ENCODE assay signal across 1 cellular context in genomic region chr10:73743905-73744689, GRCh38.
TF ChIP-seq lines count a peak whose summit lies in the region.

A gene with protein sequence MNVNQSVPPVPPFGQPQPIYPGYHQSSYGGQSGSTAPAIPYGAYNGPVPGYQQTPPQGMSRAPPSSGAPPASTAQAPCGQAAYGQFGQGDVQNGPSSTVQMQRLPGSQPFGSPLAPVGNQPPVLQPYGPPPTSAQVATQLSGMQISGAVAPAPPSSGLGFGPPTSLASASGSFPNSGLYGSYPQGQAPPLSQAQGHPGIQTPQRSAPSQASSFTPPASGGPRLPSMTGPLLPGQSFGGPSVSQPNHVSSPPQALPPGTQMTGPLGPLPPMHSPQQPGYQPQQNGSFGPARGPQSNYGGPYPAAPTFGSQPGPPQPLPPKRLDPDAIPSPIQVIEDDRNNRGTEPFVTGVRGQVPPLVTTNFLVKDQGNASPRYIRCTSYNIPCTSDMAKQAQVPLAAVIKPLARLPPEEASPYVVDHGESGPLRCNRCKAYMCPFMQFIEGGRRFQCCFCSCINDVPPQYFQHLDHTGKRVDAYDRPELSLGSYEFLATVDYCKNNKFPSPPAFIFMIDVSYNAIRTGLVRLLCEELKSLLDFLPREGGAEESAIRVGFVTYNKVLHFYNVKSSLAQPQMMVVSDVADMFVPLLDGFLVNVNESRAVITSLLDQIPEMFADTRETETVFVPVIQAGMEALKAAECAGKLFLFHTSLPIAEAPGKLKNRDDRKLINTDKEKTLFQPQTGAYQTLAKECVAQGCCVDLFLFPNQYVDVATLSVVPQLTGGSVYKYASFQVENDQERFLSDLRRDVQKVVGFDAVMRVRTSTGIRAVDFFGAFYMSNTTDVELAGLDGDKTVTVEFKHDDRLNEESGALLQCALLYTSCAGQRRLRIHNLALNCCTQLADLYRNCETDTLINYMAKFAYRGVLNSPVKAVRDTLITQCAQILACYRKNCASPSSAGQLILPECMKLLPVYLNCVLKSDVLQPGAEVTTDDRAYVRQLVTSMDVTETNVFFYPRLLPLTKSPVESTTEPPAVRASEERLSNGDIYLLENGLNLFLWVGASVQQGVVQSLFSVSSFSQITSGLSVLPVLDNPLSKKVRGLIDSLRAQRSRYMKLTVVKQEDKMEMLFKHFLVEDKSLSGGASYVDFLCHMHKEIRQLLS (plus strand): TSS chr10:73744372. CDS start chr10:73746833, 2,461 bp downstream.

TF ChIP-seq in HepG2, 621 proteins besides CTCF, POLR2A, EP300 and RAD21 (continued from another document and continues in another):
- TF ChIP-seq USF2 (IDR thresholded peaks at IDR 0.05; ENCODE audit: low read depth, low read length) (no peak), USF2 (CRISPR knock-in tag; IDR thresholded peaks at IDR 0.05; ENCODE audit: borderline replicate concordance) (no peak), TMF1 (CRISPR knock-in tag; IDR thresholded peaks at IDR 0.05; ENCODE audit: low read depth) (no peak), CREM (IDR thresholded peaks at IDR 0.05) (peak; percentile 96), CREM (CRISPR knock-in tag; IDR thresholded peaks at IDR 0.05) (no peak), ZNF264 (CRISPR knock-in tag; IDR thresholded peaks at IDR 0.05) (no peak), ZNF768 (CRISPR knock-in tag; IDR thresholded peaks at IDR 0.05) (no peak), ZNF816 (CRISPR knock-in tag; IDR thresholded peaks at IDR 0.05; ENCODE audit: borderline replicate concordance) (peak; percentile 84; the same call in 1 of the 2 replicates), CCDC6 (CRISPR knock-in tag; IDR thresholded peaks at IDR 0.05) (no peak), SP1 (IDR thresholded peaks at IDR 0.05) (no peak), SP1 (CRISPR knock-in tag; IDR thresholded peaks at IDR 0.05) (no peak; the same call in 1 of the 2 replicates), GPN1 (CRISPR knock-in tag; IDR thresholded peaks at IDR 0.05; ENCODE audit: borderline replicate concordance) (no peak), REXO4 (CRISPR knock-in tag; IDR thresholded peaks at IDR 0.05; ENCODE audit: borderline replicate concordance) (no peak), ZNF468 (CRISPR knock-in tag; IDR thresholded peaks at IDR 0.05) (no peak), NR1H2 (CRISPR knock-in tag; IDR thresholded peaks at IDR 0.05; ENCODE audit: borderline replicate concordance, low read depth) (no peak), ZNF749 (CRISPR knock-in tag; IDR thresholded peaks at IDR 0.05; ENCODE audit: borderline replicate concordance) (no peak), PRPF4 (IDR thresholded peaks at IDR 0.05; ENCODE audit: low read depth, low read length, poor library complexity, severe bottlenecking) (no peak), ZNF121 (CRISPR knock-in tag; IDR thresholded peaks at IDR 0.05) (no peak), ZNF577 (CRISPR knock-in tag; IDR thresholded peaks at IDR 0.05; ENCODE audit: borderline replicate concordance, low read depth) (no peak), MEF2D (CRISPR knock-in tag; IDR thresholded peaks at IDR 0.05) (peak; percentile 91), FOXP4 (CRISPR knock-in tag; IDR thresholded peaks at IDR 0.05) (peak; percentile 34; the same call in 1 of the 2 replicates), MXD4 (CRISPR knock-in tag; IDR thresholded peaks at IDR 0.05) (peak; percentile 52), CCAR2 (optimal IDR thresholded peaks at IDR 0.05; ENCODE audit: low read depth, low read length) (peak; percentile 55), PRDM15 (CRISPR knock-in tag; IDR thresholded peaks at IDR 0.05) (peak; percentile 96), ZNF781 (CRISPR knock-in tag; IDR thresholded peaks at IDR 0.05; ENCODE audit: borderline replicate concordance, not compliant biosample characterization) (no peak), TP53 (CRISPR knock-in tag; conservative IDR thresholded peaks at IDR 0.05) (no peak), GATAD2A (CRISPR knock-in tag; IDR thresholded peaks at IDR 0.05) (peak; percentile 37; the same call in 1 of the 2 replicates), PPARG (CRISPR knock-in tag; conservative IDR thresholded peaks at IDR 0.05) (peak; percentile 87), ZNF614 (CRISPR knock-in tag; IDR thresholded peaks at IDR 0.05; ENCODE audit: borderline replicate concordance) (0 out of 2 replicates have a peak, but pooled peaks have one; percentile 31), CBFB (CRISPR knock-in tag; IDR thresholded peaks at IDR 0.05) (no peak), ZNF703 (CRISPR knock-in tag; IDR thresholded peaks at IDR 0.05; ENCODE audit: borderline replicate concordance) (0 out of 2 replicates have a peak, but pooled peaks have one; percentile 33), SP4 (CRISPR knock-in tag; IDR thresholded peaks at IDR 0.05) (peak; percentile 79; the same call in 1 of the 2 replicates), RFXAP (CRISPR knock-in tag; IDR thresholded peaks at IDR 0.05; ENCODE audit: borderline replicate concordance) (no peak), HCFC1 (IDR thresholded peaks at IDR 0.05; ENCODE audit: low read depth, low read length) (peak; percentile 58; the same call in 1 of the 2 replicates), DPF2 (CRISPR knock-in tag; IDR thresholded peaks at IDR 0.05; ENCODE audit: borderline replicate concordance, low read depth) (no peak)
- TF ChIP-seq, protein P1, sequence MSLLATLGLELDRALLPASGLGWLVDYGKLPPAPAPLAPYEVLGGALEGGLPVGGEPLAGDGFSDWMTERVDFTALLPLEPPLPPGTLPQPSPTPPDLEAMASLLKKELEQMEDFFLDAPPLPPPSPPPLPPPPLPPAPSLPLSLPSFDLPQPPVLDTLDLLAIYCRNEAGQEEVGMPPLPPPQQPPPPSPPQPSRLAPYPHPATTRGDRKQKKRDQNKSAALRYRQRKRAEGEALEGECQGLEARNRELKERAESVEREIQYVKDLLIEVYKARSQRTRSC (CRISPR knock-in tag; IDR thresholded peaks at IDR 0.05; ENCODE audit: low read depth): no peak
- TF ChIP-seq, protein P2, sequence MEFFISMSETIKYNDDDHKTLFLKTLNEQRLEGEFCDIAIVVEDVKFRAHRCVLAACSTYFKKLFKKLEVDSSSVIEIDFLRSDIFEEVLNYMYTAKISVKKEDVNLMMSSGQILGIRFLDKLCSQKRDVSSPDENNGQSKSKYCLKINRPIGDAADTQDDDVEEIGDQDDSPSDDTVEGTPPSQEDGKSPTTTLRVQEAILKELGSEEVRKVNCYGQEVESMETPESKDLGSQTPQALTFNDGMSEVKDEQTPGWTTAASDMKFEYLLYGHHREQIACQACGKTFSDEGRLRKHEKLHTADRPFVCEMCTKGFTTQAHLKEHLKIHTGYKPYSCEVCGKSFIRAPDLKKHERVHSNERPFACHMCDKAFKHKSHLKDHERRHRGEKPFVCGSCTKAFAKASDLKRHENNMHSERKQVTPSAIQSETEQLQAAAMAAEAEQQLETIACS (CRISPR knock-in tag; IDR thresholded peaks at IDR 0.05): no peak
- TF ChIP-seq, protein P3, sequence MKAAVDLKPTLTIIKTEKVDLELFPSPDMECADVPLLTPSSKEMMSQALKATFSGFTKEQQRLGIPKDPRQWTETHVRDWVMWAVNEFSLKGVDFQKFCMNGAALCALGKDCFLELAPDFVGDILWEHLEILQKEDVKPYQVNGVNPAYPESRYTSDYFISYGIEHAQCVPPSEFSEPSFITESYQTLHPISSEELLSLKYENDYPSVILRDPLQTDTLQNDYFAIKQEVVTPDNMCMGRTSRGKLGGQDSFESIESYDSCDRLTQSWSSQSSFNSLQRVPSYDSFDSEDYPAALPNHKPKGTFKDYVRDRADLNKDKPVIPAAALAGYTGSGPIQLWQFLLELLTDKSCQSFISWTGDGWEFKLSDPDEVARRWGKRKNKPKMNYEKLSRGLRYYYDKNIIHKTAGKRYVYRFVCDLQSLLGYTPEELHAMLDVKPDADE (CRISPR knock-in tag; IDR thresholded peaks at IDR 0.05): no peak
- TF ChIP-seq, protein P4, sequence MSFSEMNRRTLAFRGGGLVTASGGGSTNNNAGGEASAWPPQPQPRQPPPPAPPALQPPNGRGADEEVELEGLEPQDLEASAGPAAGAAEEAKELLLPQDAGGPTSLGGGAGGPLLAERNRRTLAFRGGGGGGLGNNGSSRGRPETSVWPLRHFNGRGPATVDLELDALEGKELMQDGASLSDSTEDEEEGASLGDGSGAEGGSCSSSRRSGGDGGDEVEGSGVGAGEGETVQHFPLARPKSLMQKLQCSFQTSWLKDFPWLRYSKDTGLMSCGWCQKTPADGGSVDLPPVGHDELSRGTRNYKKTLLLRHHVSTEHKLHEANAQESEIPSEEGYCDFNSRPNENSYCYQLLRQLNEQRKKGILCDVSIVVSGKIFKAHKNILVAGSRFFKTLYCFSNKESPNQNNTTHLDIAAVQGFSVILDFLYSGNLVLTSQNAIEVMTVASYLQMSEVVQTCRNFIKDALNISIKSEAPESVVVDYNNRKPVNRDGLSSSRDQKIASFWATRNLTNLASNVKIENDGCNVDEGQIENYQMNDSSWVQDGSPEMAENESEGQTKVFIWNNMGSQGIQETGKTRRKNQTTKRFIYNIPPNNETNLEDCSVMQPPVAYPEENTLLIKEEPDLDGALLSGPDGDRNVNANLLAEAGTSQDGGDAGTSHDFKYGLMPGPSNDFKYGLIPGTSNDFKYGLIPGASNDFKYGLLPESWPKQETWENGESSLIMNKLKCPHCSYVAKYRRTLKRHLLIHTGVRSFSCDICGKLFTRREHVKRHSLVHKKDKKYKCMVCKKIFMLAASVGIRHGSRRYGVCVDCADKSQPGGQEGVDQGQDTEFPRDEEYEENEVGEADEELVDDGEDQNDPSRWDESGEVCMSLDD (CRISPR knock-in tag; IDR thresholded peaks at IDR 0.05; ENCODE audit: borderline replicate concordance): no peak
- TF ChIP-seq, protein P5, sequence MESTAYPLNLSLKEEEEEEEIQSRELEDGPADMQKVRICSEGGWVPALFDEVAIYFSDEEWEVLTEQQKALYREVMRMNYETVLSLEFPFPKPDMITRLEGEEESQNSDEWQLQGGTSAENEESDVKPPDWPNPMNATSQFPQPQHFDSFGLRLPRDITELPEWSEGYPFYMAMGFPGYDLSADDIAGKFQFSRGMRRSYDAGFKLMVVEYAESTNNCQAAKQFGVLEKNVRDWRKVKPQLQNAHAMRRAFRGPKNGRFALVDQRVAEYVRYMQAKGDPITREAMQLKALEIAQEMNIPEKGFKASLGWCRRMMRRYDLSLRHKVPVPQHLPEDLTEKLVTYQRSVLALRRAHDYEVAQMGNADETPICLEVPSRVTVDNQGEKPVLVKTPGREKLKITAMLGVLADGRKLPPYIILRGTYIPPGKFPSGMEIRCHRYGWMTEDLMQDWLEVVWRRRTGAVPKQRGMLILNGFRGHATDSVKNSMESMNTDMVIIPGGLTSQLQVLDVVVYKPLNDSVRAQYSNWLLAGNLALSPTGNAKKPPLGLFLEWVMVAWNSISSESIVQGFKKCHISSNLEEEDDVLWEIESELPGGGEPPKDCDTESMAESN (CRISPR knock-in tag; conservative IDR thresholded peaks at IDR 0.05): peak; percentile 72
- TF ChIP-seq, protein P6, sequence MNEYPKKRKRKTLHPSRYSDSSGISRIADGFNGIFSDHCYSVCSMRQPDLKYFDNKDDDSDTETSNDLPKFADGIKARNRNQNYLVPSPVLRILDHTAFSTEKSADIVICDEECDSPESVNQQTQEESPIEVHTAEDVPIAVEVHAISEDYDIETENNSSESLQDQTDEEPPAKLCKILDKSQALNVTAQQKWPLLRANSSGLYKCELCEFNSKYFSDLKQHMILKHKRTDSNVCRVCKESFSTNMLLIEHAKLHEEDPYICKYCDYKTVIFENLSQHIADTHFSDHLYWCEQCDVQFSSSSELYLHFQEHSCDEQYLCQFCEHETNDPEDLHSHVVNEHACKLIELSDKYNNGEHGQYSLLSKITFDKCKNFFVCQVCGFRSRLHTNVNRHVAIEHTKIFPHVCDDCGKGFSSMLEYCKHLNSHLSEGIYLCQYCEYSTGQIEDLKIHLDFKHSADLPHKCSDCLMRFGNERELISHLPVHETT (CRISPR knock-in tag; conservative IDR thresholded peaks at IDR 0.05): no peak
